In genomic region chr11:64653388-64653973, GRCh38 we compare ENCODE assay signal across 1 cellular context.
TF ChIP-seq lines count a peak whose summit lies in the region.

No MANE protein-coding gene starts in this region.

TF ChIP-seq in K562, 482 proteins besides CTCF, POLR2A, EP300 and RAD21 (continued from another document):
- TF ChIP-seq, protein P1, sequence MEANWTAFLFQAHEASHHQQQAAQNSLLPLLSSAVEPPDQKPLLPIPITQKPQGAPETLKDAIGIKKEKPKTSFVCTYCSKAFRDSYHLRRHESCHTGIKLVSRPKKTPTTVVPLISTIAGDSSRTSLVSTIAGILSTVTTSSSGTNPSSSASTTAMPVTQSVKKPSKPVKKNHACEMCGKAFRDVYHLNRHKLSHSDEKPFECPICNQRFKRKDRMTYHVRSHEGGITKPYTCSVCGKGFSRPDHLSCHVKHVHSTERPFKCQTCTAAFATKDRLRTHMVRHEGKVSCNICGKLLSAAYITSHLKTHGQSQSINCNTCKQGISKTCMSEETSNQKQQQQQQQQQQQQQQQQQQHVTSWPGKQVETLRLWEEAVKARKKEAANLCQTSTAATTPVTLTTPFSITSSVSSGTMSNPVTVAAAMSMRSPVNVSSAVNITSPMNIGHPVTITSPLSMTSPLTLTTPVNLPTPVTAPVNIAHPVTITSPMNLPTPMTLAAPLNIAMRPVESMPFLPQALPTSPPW (CRISPR knock-in tag; IDR thresholded peaks at IDR 0.05): no peak
- TF ChIP-seq ZFPM2 (CRISPR knock-in tag; IDR thresholded peaks at IDR 0.05) (no peak), TAF1 (IDR thresholded peaks at IDR 0.05; ENCODE audit: control insufficient read depth, extremely low read depth, insufficient read depth, low read length, severe bottlenecking) (no peak), FOS (IDR thresholded peaks at IDR 0.05; ENCODE audit: extremely low read depth, insufficient read length) (no peak), E2F4 (CRISPR knock-in tag; IDR thresholded peaks at IDR 0.05; ENCODE audit: low read depth) (no peak), SNIP1 (IDR thresholded peaks at IDR 0.05; ENCODE audit: low read depth) (no peak), BMI1 (IDR thresholded peaks at IDR 0.05; ENCODE audit: low read length) (no peak), NONO (IDR thresholded peaks at IDR 0.05; ENCODE audit: low read depth in 2 of 2, low read length in 1 of 2) (no peak), CEBPB (tag; IDR thresholded peaks at IDR 0.05) (no peak), BCOR (IDR thresholded peaks at IDR 0.05) (no peak), HDGF (IDR thresholded peaks at IDR 0.05) (0 out of 2 replicates have a peak, but pooled peaks have one; percentile 6), HDAC2 (IDR thresholded peaks at IDR 0.05) (no peak), HDAC1 (IDR thresholded peaks at IDR 0.05) (0 out of 4 replicates have a peak, but pooled peaks of 1 of the 2 experiments have one; percentile 4), SMARCB1 (IDR thresholded peaks at IDR 0.05; ENCODE audit: insufficient read length, low read depth) (no peak)
